9 cellular contexts compared by ENCODE assay signal in the genomic region with DNA sequence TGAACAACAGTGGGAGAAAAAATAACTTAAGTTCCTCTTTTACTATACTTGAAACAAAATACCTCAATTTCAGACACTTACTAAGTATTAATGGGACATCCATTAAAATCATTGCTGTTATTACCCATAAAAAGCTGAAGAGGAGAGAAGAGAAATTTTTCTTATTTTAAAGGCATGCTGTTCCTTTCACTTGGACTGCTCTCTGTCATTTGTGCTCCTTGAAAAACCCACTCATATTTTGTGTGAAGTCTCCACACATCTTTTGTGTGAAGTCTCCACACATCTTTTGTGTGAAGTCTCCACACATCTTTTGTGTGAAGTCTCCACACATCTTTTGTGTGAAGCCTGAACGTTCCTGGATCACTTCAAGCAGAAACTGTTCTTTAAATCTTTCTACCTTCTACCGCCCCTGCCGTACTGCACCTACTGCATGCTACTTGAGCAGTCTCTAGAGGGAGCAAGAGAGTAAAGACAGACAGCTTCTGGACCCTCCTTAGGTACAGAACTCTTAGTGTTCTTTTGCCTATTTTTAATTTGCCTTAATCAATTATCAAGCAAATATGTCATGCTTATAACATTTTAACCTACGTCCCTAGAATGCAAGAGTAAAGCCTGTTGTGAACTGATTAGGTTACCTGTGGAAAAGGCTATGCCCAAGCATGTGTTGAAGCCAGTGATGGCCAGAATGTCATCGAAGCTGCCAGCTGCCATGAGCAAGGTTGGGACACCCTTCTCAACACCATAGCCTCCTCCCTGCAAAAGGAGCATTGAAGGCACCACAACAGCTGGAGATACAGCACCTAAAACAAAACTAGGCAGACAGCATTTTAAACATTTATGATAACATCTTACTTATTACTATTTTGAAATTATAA. TPM values are rescaled to one million over a fixed set of nuclear protein-coding genes. Genes with fewer than 3 reads are reported as not detected.
DNase-seq lines count a peak whose midpoint lies in the region; ATAC-seq, FAIRE-seq and TF ChIP-seq lines count a peak whose summit lies in the region.
"Had no signal": no experiment of that assay in that cellular context is flagged by ENCODE, and none has a peak within 500 bp of the region (broad histone marks: within the 10 kb centered on the region; RNA-seq: fewer than 3 reads in every experiment).

No MANE protein-coding gene starts in this region.

- DNase-seq in EH (ENCODE audit: low read depth) (peak; percentile 53), RPMI8226 (peak; percentile 56), astrocyte (ENCODE audit: low read depth) (peak; percentile 14), iPS-NIHi7 (ENCODE audit: extremely low spot score) (peak; percentile 64)
- DNase-seq in stimulated activated CD4-positive, alpha-beta T cell treated with anti-CD3 and anti-CD28 coated beads, Interleukin-2, amount 100 ng/mL, for 48 hours, result peak; percentile 11 to 12
- DNase-seq in activated T-helper 2 cell treated with anti-CD3 and anti-CD28 coated beads, Interferon-gamma antibody, Interleukin-2, Interleukin-4, amounts not matched to agents 10 μg/mL and 5 μg/mL and 100 μg/mL, durations not matched to agents 14 hours and 24 hours and 36 hours (ENCODE audit: low spot score), result no peak

- peak; percentile 94 for ATAC-seq in GM19395 (IDR thresholded peaks at IDR 0.05; ENCODE audit: unreplicated experiment)
- peak; percentile 96 for ATAC-seq in HG03342 (IDR thresholded peaks at IDR 0.05; ENCODE audit: unreplicated experiment)

- no peaks in the 10 kb centered on the region for H4K20me1 ChIP-seq in astrocyte (ENCODE audit: insufficient read depth, low read length)

- H3K79me2 ChIP-seq in astrocyte (ENCODE audit: insufficient read depth, low read length), result no peaks in the 10 kb centered on the region

- H3K4me2 ChIP-seq in astrocyte (ENCODE audit: low read length), result no peak overlapping the region

- no peak overlapping the region for H3K27ac Mint-ChIP-seq in astrocyte (ENCODE audit: unreplicated experiment)
- no peak overlapping the region for H3K27ac Mint-ChIP-seq in activated T-helper 2 cell treated with anti-CD3 and anti-CD28 coated beads, Interferon-gamma antibody, Interleukin-2, Interleukin-4, amounts not matched to agents 10 μg/mL and 5 μg/mL and 100 μg/mL, durations not matched to agents 14 hours and 24 hours and 36 hours

- H3K9me3 Mint-ChIP-seq in astrocyte (ENCODE audit: unreplicated experiment), result no peaks in the 10 kb centered on the region
- H3K9me3 Mint-ChIP-seq in activated T-helper 2 cell treated with anti-CD3 and anti-CD28 coated beads, Interferon-gamma antibody, Interleukin-2, Interleukin-4, amounts not matched to agents 10 μg/mL and 5 μg/mL and 100 μg/mL, durations not matched to agents 14 hours and 24 hours and 36 hours, result no peaks in the 10 kb centered on the region

- peaks cover 9% of the 10 kb centered on the region for H3K36me3 Mint-ChIP-seq in astrocyte (ENCODE audit: low read depth, unreplicated experiment)
- peaks cover 53% of the 10 kb centered on the region for H3K36me3 Mint-ChIP-seq in activated T-helper 2 cell treated with anti-CD3 and anti-CD28 coated beads, Interferon-gamma antibody, Interleukin-2, Interleukin-4, amounts not matched to agents 10 μg/mL and 5 μg/mL and 100 μg/mL, durations not matched to agents 14 hours and 24 hours and 36 hours (ENCODE audit: low read depth)

- intact Hi-C loops in activated T-helper 2 cell treated with anti-CD3 and anti-CD28 coated beads, Interferon-gamma antibody, Interleukin-2, Interleukin-4, amounts not matched to agents 10 μg/mL and 5 μg/mL and 100 μg/mL, durations not matched to agents 14 hours and 24 hours and 36 hours (cut with micrococcal nuclease), result loop anchor here (1.0 to 2.0 kb wide), 2 partner anchors 45 to 52 kb away; partner anchors contain the start of gene BDH2

- H3K27me3 Mint-ChIP-seq in astrocyte (ENCODE audit: low read depth, unreplicated experiment), result no peaks in the 10 kb centered on the region
- H3K27me3 Mint-ChIP-seq in activated T-helper 2 cell treated with anti-CD3 and anti-CD28 coated beads, Interferon-gamma antibody, Interleukin-2, Interleukin-4, amounts not matched to agents 10 μg/mL and 5 μg/mL and 100 μg/mL, durations not matched to agents 14 hours and 24 hours and 36 hours (ENCODE audit: low read depth), result no peaks in the 10 kb centered on the region

- no peak overlapping the region for H3K9ac ChIP-seq in astrocyte (ENCODE audit: low read length)

- no peaks in the 10 kb centered on the region for H3K9me3 ChIP-seq in astrocyte (ENCODE audit: insufficient read depth, low read depth, low read length)

- H3K36me3 ChIP-seq in astrocyte (ENCODE audit: insufficient read depth, low read length), result no peaks in the 10 kb centered on the region

- no peak overlapping the region for H3K4me3 ChIP-seq in astrocyte (ENCODE audit: insufficient read depth, low read depth, low read length)

- H3K4me1 Mint-ChIP-seq in astrocyte (ENCODE audit: low read depth, unreplicated experiment), result no peaks in the 10 kb centered on the region
- H3K4me1 Mint-ChIP-seq in activated T-helper 2 cell treated with anti-CD3 and anti-CD28 coated beads, Interferon-gamma antibody, Interleukin-2, Interleukin-4, amounts not matched to agents 10 μg/mL and 5 μg/mL and 100 μg/mL, durations not matched to agents 14 hours and 24 hours and 36 hours (ENCODE audit: low read depth), result peaks cover 18% of the 10 kb centered on the region

- H2AFZ ChIP-seq in astrocyte (ENCODE audit: low read depth, low read length), result no peak overlapping the region

- no peak overlapping the region for H3K27ac ChIP-seq in astrocyte (ENCODE audit: low read depth, low read length)

- FAIRE-seq in astrocyte (lab: Jason Lieb, UNC), result peak; percentile 5
- FAIRE-seq: colon had no signal

- no peaks in the 10 kb centered on the region for H3K4me1 ChIP-seq in astrocyte (ENCODE audit: insufficient read depth, low read length)

- peak; percentile 66 for TF ChIP-seq CTCF in astrocyte (IDR thresholded peaks at IDR 0.05; ENCODE audit: insufficient read depth, low read depth, low read length)

- no peaks in the 10 kb centered on the region for H3K27me3 ChIP-seq in astrocyte (ENCODE audit: insufficient read depth, low read length)

- H3K4me3 Mint-ChIP-seq in astrocyte (ENCODE audit: unreplicated experiment), result no peak overlapping the region
- no peak overlapping the region for H3K4me3 Mint-ChIP-seq in activated T-helper 2 cell treated with anti-CD3 and anti-CD28 coated beads, Interferon-gamma antibody, Interleukin-2, Interleukin-4, amounts not matched to agents 10 μg/mL and 5 μg/mL and 100 μg/mL, durations not matched to agents 14 hours and 24 hours and 36 hours (ENCODE audit: low read depth)

RNA-seq across cellular contexts. Expression of gene SLC9B1, which starts 27.1 kb away (rescaled TPM):
- 0.16 and 0.36 TPM in 2 replicates for total RNA-seq in astrocyte
- 0.28 and 0.57 TPM in 2 replicates for total RNA-seq in activated T-helper 2 cell treated with anti-CD3 and anti-CD28 coated beads, Interferon-gamma antibody, Interleukin-2, Interleukin-4, amounts not matched to agents 10 μg/mL and 5 μg/mL and 100 μg/mL, durations not matched to agents 14 hours and 24 hours and 36 hours

RNA-seq across cellular contexts. Expression of gene SLC9B2, which starts 29.9 kb away (rescaled TPM):
- total RNA-seq in astrocyte, result 11.5 and 16.3 TPM in 2 replicates
- 34.6 and 37.9 TPM in 2 replicates for total RNA-seq in activated T-helper 2 cell treated with anti-CD3 and anti-CD28 coated beads, Interferon-gamma antibody, Interleukin-2, Interleukin-4, amounts not matched to agents 10 μg/mL and 5 μg/mL and 100 μg/mL, durations not matched to agents 14 hours and 24 hours and 36 hours

RNA-seq across cellular contexts. Expression of gene BDH2, which starts 53.0 kb away (rescaled TPM):
- 31.0 TPM in 2 replicates for total RNA-seq in astrocyte
- 16.0 and 16.3 TPM in 2 replicates for total RNA-seq in activated T-helper 2 cell treated with anti-CD3 and anti-CD28 coated beads, Interferon-gamma antibody, Interleukin-2, Interleukin-4, amounts not matched to agents 10 μg/mL and 5 μg/mL and 100 μg/mL, durations not matched to agents 14 hours and 24 hours and 36 hours
